ENCODE assay signal across 29 cellular contexts in the genomic region with DNA sequence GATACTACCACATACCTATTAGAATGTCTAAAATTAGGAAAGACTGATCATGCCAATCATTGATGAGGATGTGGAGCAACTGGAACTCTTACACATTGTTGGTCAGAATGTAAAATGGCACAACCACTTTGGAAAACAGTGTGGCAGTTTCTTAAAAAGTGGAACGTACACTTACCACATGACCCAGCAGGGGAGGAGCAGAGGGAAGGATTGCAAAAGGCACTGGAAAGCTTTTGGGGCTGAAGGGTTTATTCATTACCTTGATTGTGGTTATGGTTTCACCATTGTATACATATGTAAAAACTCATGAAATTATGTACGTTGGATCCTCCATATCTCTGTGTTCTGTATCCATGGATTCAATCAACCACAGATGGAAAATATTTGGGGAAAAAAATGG. TPM values are rescaled to one million over a fixed set of nuclear protein-coding genes. Genes with fewer than 3 reads are reported as not detected.
"Had no signal": no experiment of that assay in that cellular context is flagged by ENCODE, and none has a peak within 500 bp of the region (broad histone marks: within the 10 kb centered on the region; RNA-seq: fewer than 3 reads in every experiment).

No MANE protein-coding gene starts in this region.

- DNase-seq: activated CD4-positive, alpha-beta T cell treated with anti-CD3 and anti-CD28 coated beads, Interleukin-2, amount 10 ng/mL, durations not matched to agents 7 days and 5 days; activated CD4-positive, CD25-positive, alpha-beta regulatory T cell; activated CD8-positive, alpha-beta memory T cell treated with anti-CD3 and anti-CD28 coated beads, Interleukin-2, amount 50 U/mL, for 48 hours; activated CD8-positive, alpha-beta T cell treated with anti-CD3 and anti-CD28 coated beads, Interleukin-2, amount 10 ng/mL, durations not matched to agents 7 days and 5 days; activated naive CD4-positive, alpha-beta T cell treated with anti-CD3 and anti-CD28 coated beads, Interleukin-2, amount 50 U/mL, for 16 hours; activated naive CD8-positive, alpha-beta T cell treated with anti-CD3 and anti-CD28 coated beads, Interleukin-2, amount 10 ng/mL, durations not matched to agents 7 days and 5 days; activated T-cell treated with anti-CD3 and anti-CD28 coated beads, Interleukin-2, amount 50 U/mL, for 1 hour; anterior cingulate cortex; caudate nucleus; colonic mucosa; dermis blood vessel endothelial cell; NCI-H1092; NCI-H1417; NCI-H1694; NCI-H2029; NCI-H2107; NCI-H446; NCI-H524; Peyer's patch; SHP77 treated with DMSO at 0.1 percent for 48 hours; T-cell; T-helper 2 cell; T1000 had no signal

- H3K4me3 Mint-ChIP-seq: activated CD4-positive, alpha-beta T cell treated with anti-CD3 and anti-CD28 coated beads, Interleukin-2, amount 10 ng/mL, durations not matched to agents 7 days and 5 days; activated CD8-positive, alpha-beta T cell treated with anti-CD3 and anti-CD28 coated beads, Interleukin-2, amount 10 ng/mL, durations not matched to agents 7 days and 5 days; activated naive CD8-positive, alpha-beta T cell treated with anti-CD3 and anti-CD28 coated beads, Interleukin-2, amount 10 ng/mL, durations not matched to agents 7 days and 5 days; T-cell had no signal

- H3K9me3 ChIP-seq: adrenal gland, breast epithelium, colonic mucosa, Peyer's patch had no signal

- H3K27ac Mint-ChIP-seq: activated CD4-positive, alpha-beta T cell treated with anti-CD3 and anti-CD28 coated beads, Interleukin-2, amount 10 ng/mL, durations not matched to agents 7 days and 5 days; activated CD8-positive, alpha-beta T cell treated with anti-CD3 and anti-CD28 coated beads, Interleukin-2, amount 10 ng/mL, durations not matched to agents 7 days and 5 days; activated naive CD8-positive, alpha-beta T cell treated with anti-CD3 and anti-CD28 coated beads, Interleukin-2, amount 10 ng/mL, durations not matched to agents 7 days and 5 days; T-cell had no signal

- H3K27ac ChIP-seq: adrenal gland, breast epithelium, KMS-11, Peyer's patch, SK-N-MC, VCaP had no signal

- H3K9me3 Mint-ChIP-seq: activated CD4-positive, alpha-beta T cell treated with anti-CD3 and anti-CD28 coated beads, Interleukin-2, amount 10 ng/mL, durations not matched to agents 7 days and 5 days; activated naive CD8-positive, alpha-beta T cell treated with anti-CD3 and anti-CD28 coated beads, Interleukin-2, amount 10 ng/mL, durations not matched to agents 7 days and 5 days; T-cell had no signal

- H3K27me3 ChIP-seq: adrenal gland, breast epithelium, colonic mucosa, Peyer's patch had no signal

- H3K36me3 Mint-ChIP-seq: T-cell had no signal

- H3K4me1 ChIP-seq: breast epithelium, colonic mucosa had no signal

- H3K36me3 ChIP-seq: adrenal gland, breast epithelium, colonic mucosa, Peyer's patch had no signal

- ATAC-seq: activated CD8-positive, alpha-beta T cell treated with anti-CD3 and anti-CD28 coated beads, Interleukin-2, amount 10 ng/mL, durations not matched to agents 7 days and 5 days; T-cell had no signal

- H3K4me3 ChIP-seq: adrenal gland, breast epithelium, colonic mucosa, Peyer's patch, SK-N-MC had no signal

RNA-seq across cellular contexts. Expression of gene PLA2G4E, which starts 45.2 kb away (rescaled TPM):
- total RNA-seq: activated CD4-positive, alpha-beta T cell treated with anti-CD3 and anti-CD28 coated beads, Interleukin-2, amount 10 ng/mL, durations not matched to agents 7 days and 5 days; activated CD8-positive, alpha-beta T cell treated with anti-CD3 and anti-CD28 coated beads, Interleukin-2, amount 10 ng/mL, durations not matched to agents 7 days and 5 days; activated naive CD8-positive, alpha-beta T cell treated with anti-CD3 and anti-CD28 coated beads, Interleukin-2, amount 10 ng/mL, durations not matched to agents 7 days and 5 days; breast epithelium; cerebellum; dermis blood vessel endothelial cell; T-cell had no signal
